Comparison of ENCODE assay signal across 1 cellular context in genomic region chr2:176088937-176089842, GRCh38.
TF ChIP-seq lines count a peak whose summit lies in the region.

No MANE protein-coding gene starts in this region.

TF ChIP-seq in neural cell, 6 proteins besides CTCF, POLR2A, EP300 and RAD21 (continued from another document):
- TF ChIP-seq SMC3 (conservative IDR thresholded peaks at IDR 0.05; ENCODE audit: poor library complexity), result no peak
- peak; percentile 34 for TF ChIP-seq POLR2AphosphoS5 (IDR thresholded peaks at IDR 0.05)
- no peak for TF ChIP-seq MXI1 (conservative IDR thresholded peaks at IDR 0.05; ENCODE audit: poor library complexity, severe bottlenecking)
- no peak for TF ChIP-seq EZH2 (IDR thresholded peaks at IDR 0.05; ENCODE audit: borderline replicate concordance, insufficient read depth, low read length, poor library complexity, severe bottlenecking)
TF ChIP-seq in neural cell: peak in this region for 1.
